Comparison of ENCODE assay signal across 2 cellular contexts in genomic region chr16:69191136-69191535, GRCh38.
TF ChIP-seq lines count a peak whose summit lies in the region.

No MANE protein-coding gene starts in this region.

TF ChIP-seq in GM23338, 12 proteins besides CTCF, POLR2A, EP300 and RAD21:
- TF ChIP-seq JUNB (IDR thresholded peaks at IDR 0.05; ENCODE audit: unreplicated experiment) (no peak), ETS1 (IDR thresholded peaks at IDR 0.05) (no peak), CREB1 (CRISPR knock-in tag; IDR thresholded peaks at IDR 0.05; ENCODE audit: low read depth) (no peak), ZNF462 (CRISPR knock-in tag; IDR thresholded peaks at IDR 0.05) (no peak), POLR2AphosphoS5 (IDR thresholded peaks at IDR 0.05; ENCODE audit: low read depth) (no peak), NANOG (IDR thresholded peaks at IDR 0.05; ENCODE audit: borderline replicate concordance) (no peak), STAT1 (IDR thresholded peaks at IDR 0.05; ENCODE audit: unreplicated experiment) (no peak), EZH2 (IDR thresholded peaks at IDR 0.05; ENCODE audit: low read depth, unreplicated experiment) (no peak), ZNF331 (CRISPR knock-in tag; IDR thresholded peaks at IDR 0.05; ENCODE audit: low read depth) (no peak), ZNF114 (CRISPR knock-in tag; IDR thresholded peaks at IDR 0.05) (no peak), EZH2phosphoT487 (IDR thresholded peaks at IDR 0.05; ENCODE audit: unreplicated experiment) (no peak)
- TF ChIP-seq, protein P1, sequence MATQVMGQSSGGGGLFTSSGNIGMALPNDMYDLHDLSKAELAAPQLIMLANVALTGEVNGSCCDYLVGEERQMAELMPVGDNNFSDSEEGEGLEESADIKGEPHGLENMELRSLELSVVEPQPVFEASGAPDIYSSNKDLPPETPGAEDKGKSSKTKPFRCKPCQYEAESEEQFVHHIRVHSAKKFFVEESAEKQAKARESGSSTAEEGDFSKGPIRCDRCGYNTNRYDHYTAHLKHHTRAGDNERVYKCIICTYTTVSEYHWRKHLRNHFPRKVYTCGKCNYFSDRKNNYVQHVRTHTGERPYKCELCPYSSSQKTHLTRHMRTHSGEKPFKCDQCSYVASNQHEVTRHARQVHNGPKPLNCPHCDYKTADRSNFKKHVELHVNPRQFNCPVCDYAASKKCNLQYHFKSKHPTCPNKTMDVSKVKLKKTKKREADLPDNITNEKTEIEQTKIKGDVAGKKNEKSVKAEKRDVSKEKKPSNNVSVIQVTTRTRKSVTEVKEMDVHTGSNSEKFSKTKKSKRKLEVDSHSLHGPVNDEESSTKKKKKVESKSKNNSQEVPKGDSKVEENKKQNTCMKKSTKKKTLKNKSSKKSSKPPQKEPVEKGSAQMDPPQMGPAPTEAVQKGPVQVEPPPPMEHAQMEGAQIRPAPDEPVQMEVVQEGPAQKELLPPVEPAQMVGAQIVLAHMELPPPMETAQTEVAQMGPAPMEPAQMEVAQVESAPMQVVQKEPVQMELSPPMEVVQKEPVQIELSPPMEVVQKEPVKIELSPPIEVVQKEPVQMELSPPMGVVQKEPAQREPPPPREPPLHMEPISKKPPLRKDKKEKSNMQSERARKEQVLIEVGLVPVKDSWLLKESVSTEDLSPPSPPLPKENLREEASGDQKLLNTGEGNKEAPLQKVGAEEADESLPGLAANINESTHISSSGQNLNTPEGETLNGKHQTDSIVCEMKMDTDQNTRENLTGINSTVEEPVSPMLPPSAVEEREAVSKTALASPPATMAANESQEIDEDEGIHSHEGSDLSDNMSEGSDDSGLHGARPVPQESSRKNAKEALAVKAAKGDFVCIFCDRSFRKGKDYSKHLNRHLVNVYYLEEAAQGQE (IDR thresholded peaks at IDR 0.05; ENCODE audit: unreplicated experiment) = no peak

TF ChIP-seq in WTC11, 78 proteins besides CTCF, POLR2A, EP300 and RAD21:
- TF ChIP-seq, protein P2, sequence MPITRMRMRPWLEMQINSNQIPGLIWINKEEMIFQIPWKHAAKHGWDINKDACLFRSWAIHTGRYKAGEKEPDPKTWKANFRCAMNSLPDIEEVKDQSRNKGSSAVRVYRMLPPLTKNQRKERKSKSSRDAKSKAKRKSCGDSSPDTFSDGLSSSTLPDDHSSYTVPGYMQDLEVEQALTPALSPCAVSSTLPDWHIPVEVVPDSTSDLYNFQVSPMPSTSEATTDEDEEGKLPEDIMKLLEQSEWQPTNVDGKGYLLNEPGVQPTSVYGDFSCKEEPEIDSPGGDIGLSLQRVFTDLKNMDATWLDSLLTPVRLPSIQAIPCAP (CRISPR knock-in tag; IDR thresholded peaks at IDR 0.05) = no peak
- TF ChIP-seq ZNF425 (CRISPR knock-in tag; conservative IDR thresholded peaks at IDR 0.05) (no peak), NR2C2 (CRISPR knock-in tag; IDR thresholded peaks at IDR 0.05) (no peak), USF1 (CRISPR knock-in tag; IDR thresholded peaks at IDR 0.05) (no peak), TEAD4 (CRISPR knock-in tag; IDR thresholded peaks at IDR 0.05) (no peak), GABPB1 (CRISPR knock-in tag; IDR thresholded peaks at IDR 0.05) (no peak), HMGA2 (CRISPR knock-in tag; IDR thresholded peaks at IDR 0.05) (no peak), ELF4 (CRISPR knock-in tag; IDR thresholded peaks at IDR 0.05; ENCODE audit: low read depth) (no peak)
- TF ChIP-seq, protein P3, sequence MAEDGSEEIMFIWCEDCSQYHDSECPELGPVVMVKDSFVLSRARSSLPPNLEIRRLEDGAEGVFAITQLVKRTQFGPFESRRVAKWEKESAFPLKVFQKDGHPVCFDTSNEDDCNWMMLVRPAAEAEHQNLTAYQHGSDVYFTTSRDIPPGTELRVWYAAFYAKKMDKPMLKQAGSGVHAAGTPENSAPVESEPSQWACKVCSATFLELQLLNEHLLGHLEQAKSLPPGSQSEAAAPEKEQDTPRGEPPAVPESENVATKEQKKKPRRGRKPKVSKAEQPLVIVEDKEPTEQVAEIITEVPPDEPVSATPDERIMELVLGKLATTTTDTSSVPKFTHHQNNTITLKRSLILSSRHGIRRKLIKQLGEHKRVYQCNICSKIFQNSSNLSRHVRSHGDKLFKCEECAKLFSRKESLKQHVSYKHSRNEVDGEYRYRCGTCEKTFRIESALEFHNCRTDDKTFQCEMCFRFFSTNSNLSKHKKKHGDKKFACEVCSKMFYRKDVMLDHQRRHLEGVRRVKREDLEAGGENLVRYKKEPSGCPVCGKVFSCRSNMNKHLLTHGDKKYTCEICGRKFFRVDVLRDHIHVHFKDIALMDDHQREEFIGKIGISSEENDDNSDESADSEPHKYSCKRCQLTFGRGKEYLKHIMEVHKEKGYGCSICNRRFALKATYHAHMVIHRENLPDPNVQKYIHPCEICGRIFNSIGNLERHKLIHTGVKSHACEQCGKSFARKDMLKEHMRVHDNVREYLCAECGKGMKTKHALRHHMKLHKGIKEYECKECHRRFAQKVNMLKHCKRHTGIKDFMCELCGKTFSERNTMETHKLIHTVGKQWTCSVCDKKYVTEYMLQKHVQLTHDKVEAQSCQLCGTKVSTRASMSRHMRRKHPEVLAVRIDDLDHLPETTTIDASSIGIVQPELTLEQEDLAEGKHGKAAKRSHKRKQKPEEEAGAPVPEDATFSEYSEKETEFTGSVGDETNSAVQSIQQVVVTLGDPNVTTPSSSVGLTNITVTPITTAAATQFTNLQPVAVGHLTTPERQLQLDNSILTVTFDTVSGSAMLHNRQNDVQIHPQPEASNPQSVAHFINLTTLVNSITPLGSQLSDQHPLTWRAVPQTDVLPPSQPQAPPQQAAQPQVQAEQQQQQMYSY (CRISPR knock-in tag; IDR thresholded peaks at IDR 0.05) = no peak
- TF ChIP-seq, protein P4, sequence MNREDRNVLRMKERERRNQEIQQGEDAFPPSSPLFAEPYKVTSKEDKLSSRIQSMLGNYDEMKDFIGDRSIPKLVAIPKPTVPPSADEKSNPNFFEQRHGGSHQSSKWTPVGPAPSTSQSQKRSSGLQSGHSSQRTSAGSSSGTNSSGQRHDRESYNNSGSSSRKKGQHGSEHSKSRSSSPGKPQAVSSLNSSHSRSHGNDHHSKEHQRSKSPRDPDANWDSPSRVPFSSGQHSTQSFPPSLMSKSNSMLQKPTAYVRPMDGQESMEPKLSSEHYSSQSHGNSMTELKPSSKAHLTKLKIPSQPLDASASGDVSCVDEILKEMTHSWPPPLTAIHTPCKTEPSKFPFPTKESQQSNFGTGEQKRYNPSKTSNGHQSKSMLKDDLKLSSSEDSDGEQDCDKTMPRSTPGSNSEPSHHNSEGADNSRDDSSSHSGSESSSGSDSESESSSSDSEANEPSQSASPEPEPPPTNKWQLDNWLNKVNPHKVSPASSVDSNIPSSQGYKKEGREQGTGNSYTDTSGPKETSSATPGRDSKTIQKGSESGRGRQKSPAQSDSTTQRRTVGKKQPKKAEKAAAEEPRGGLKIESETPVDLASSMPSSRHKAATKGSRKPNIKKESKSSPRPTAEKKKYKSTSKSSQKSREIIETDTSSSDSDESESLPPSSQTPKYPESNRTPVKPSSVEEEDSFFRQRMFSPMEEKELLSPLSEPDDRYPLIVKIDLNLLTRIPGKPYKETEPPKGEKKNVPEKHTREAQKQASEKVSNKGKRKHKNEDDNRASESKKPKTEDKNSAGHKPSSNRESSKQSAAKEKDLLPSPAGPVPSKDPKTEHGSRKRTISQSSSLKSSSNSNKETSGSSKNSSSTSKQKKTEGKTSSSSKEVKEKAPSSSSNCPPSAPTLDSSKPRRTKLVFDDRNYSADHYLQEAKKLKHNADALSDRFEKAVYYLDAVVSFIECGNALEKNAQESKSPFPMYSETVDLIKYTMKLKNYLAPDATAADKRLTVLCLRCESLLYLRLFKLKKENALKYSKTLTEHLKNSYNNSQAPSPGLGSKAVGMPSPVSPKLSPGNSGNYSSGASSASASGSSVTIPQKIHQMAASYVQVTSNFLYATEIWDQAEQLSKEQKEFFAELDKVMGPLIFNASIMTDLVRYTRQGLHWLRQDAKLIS (CRISPR knock-in tag; IDR thresholded peaks at IDR 0.05; ENCODE audit: borderline replicate concordance) = no peak
- TF ChIP-seq, protein P5, sequence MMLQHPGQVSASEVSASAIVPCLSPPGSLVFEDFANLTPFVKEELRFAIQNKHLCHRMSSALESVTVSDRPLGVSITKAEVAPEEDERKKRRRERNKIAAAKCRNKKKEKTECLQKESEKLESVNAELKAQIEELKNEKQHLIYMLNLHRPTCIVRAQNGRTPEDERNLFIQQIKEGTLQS (CRISPR knock-in tag; conservative IDR thresholded peaks at IDR 0.05) = no peak
